Comparison of ENCODE assay signal across 16 cellular contexts in the genomic region with DNA sequence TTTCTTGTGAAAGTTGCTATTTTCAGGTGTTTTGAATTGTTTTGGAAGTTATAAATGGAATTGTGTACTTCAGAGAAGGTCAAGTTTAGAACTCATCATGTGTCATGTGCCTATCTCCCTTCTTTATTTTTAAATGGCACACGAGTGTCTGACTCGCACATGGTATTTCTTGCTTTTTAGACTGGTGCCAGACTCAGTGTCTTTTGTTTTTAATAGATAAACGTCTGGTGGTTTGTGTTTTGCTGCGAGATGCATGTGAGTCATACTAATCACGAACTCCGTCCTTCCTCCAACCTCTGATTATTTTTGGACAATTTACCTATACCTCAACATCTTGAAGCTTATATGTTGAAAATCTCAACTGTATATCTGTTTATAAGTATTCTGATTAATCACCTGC.
A peak's percentile ranks its signal among the peaks of the same experiment; 100 is the strongest.
DNase-seq lines count a peak whose midpoint lies in the region; ATAC-seq and TF ChIP-seq lines count a peak whose summit lies in the region.
"Had no signal": no experiment of that assay in that cellular context is flagged by ENCODE, and none has a peak within 500 bp of the region (broad histone marks: within the 10 kb centered on the region; RNA-seq: fewer than 3 reads in every experiment).

No MANE protein-coding gene starts in this region.

- 0 to 5% methylated on average over 6 of the region's 6 CpGs for WGBS in aorta, 2 donors

- no peaks in the 10 kb centered on the region for H3K27me3 Mint-ChIP-seq in naive thymus-derived CD8-positive, alpha-beta T cell
- H3K27me3 Mint-ChIP-seq in immature natural killer cell (ENCODE audit: low read depth in 3 of 3), result no peaks in the 10 kb centered on the region
- H3K27me3 Mint-ChIP-seq: activated T-helper 17 cell treated with anti-CD3 and anti-CD28 coated beads, Interleukin-2, amount 50 U/mL, for 72 hours had no signal

- peak; percentile 12 for DNase-seq in AG09319 (ENCODE audit: extremely low read depth, low read depth)
- peak in 46 of 76 experiments; percentile 9 to 86 (median 62) for DNase-seq in HUDEP-2 (lab: John Stamatoyannopoulos, UW; ENCODE audit: unreplicated experiment in 76 of 76)
- peak; percentile 31 for DNase-seq in brain pericyte (ENCODE audit: low read depth, low spot score)
- DNase-seq in left ventricle myocardium superior, result no peak
- no peak for DNase-seq in naive thymus-derived CD8-positive, alpha-beta T cell
- no peak for DNase-seq in immature natural killer cell
- no peak for DNase-seq in aorta
- no peak for DNase-seq in SJCRH30
- DNase-seq: H7, hippocampal formation, KBM-7, midbrain had no signal

- H3K9me3 Mint-ChIP-seq in naive thymus-derived CD8-positive, alpha-beta T cell, result peaks cover 0 to 3% (median 0%) of the 10 kb centered on the region in 9 donors
- H3K9me3 Mint-ChIP-seq in immature natural killer cell, result no peaks in the 10 kb centered on the region
- H3K9me3 Mint-ChIP-seq: activated T-helper 17 cell treated with anti-CD3 and anti-CD28 coated beads, Interleukin-2, amount 50 U/mL, for 72 hours had no signal

- H3K36me3 ChIP-seq in aorta (ENCODE audit: control insufficient read depth in 1 of 2, insufficient read depth in 2 of 2, low read length in 1 of 2) (no peaks in the 10 kb centered on the region), SJCRH30 (no peaks in the 10 kb centered on the region)
- H3K36me3 ChIP-seq: BLaER1, thoracic aorta had no signal

- H3K4me1 Mint-ChIP-seq in naive thymus-derived CD8-positive, alpha-beta T cell, result peaks cover 0 to 9% (median 7%) of the 10 kb centered on the region in 4 donors
- peaks cover 3 to 9% of the 10 kb centered on the region in 2 donors for H3K4me1 Mint-ChIP-seq in immature natural killer cell

- H3K27me3 ChIP-seq in aorta (ENCODE audit: control insufficient read depth in 1 of 2, insufficient read depth in 2 of 2, low read length in 1 of 2) (no peaks in the 10 kb centered on the region), SJCRH30 (no peaks in the 10 kb centered on the region)
- H3K27me3 ChIP-seq: BLaER1 had no signal

- peak overlapping the region in 1 of 10 donors; percentile 51 for H3K27ac Mint-ChIP-seq in naive thymus-derived CD8-positive, alpha-beta T cell
- H3K27ac Mint-ChIP-seq in immature natural killer cell, result no peak overlapping the region
- H3K27ac Mint-ChIP-seq: activated T-helper 17 cell treated with anti-CD3 and anti-CD28 coated beads, Interleukin-2, amount 50 U/mL, for 72 hours had no signal

- TF ChIP-seq CTCF in AG09319 (IDR thresholded peaks at IDR 0.05; ENCODE audit: low read depth, low read length), result no peak

- POLR2A ChIA-PET in naive thymus-derived CD8-positive, alpha-beta T cell (lab: Charles Lee), result interaction anchor here (0.8 kb wide), 1 partner anchor 11 kb away, joined by 3 read pairs; no protein-coding TSS in a partner anchor

- no peak overlapping the region for H3K27ac ChIP-seq in aorta (ENCODE audit: low read depth in 1 of 2, low read length in 2 of 2)
- no peak overlapping the region for H3K27ac ChIP-seq in SJCRH30
- H3K27ac ChIP-seq: BLaER1, VCaP had no signal

- no peak overlapping the region for H3K4me3 ChIP-seq in aorta (ENCODE audit: low read length in 2 of 2)
- no peak overlapping the region for H3K4me3 ChIP-seq in SJCRH30
- H3K4me3 ChIP-seq: BLaER1, thoracic aorta had no signal

- ATAC-seq in left ventricle myocardium superior (peak; percentile 73), aorta (ENCODE audit: low FRiP score) (no peak)
- ATAC-seq in naive thymus-derived CD8-positive, alpha-beta T cell, result no peak
- ATAC-seq: activated T-helper 17 cell treated with anti-CD3 and anti-CD28 coated beads, Interleukin-2, amount 50 U/mL, for 72 hours had no signal

- intact Hi-C loops in left ventricle myocardium superior (cut with micrococcal nuclease) (no loop called here), aorta (cut with DNase I) (no loop called here)

- no peaks in the 10 kb centered on the region for H3K4me1 ChIP-seq in aorta (ENCODE audit: control insufficient read depth in 1 of 2, insufficient read depth in 2 of 2, low read length in 2 of 2)
- no peaks in the 10 kb centered on the region for H3K4me1 ChIP-seq in SJCRH30
- H3K4me1 ChIP-seq: BLaER1 had no signal

- H3K9me3 ChIP-seq in aorta (ENCODE audit: control insufficient read depth, low read length) (no peaks in the 10 kb centered on the region), SJCRH30 (replicated peaks) (no peaks in the 10 kb centered on the region)
- H3K9me3 ChIP-seq: BLaER1, thoracic aorta had no signal

- no peak overlapping the region for H3K4me3 Mint-ChIP-seq in naive thymus-derived CD8-positive, alpha-beta T cell
- no peak overlapping the region for H3K4me3 Mint-ChIP-seq in immature natural killer cell
- H3K4me3 Mint-ChIP-seq: activated T-helper 17 cell treated with anti-CD3 and anti-CD28 coated beads, Interleukin-2, amount 50 U/mL, for 72 hours had no signal

- peaks cover 19 to 44% (median 30%) of the 10 kb centered on the region in 3 donors for H3K36me3 Mint-ChIP-seq in naive thymus-derived CD8-positive, alpha-beta T cell
- peaks cover 10 to 17% (median 15%) of the 10 kb centered on the region in 3 donors for H3K36me3 Mint-ChIP-seq in immature natural killer cell

Comparison
In these comparisons a context has a peak if more than half of its experiments do, and no peak if none do; other contexts are left out.
1. DNase-seq: peak in AG09319 (single experiment), HUDEP-2 (46 of 76) and brain pericyte (single experiment); none in left ventricle myocardium superior (single experiment), naive thymus-derived CD8-positive, alpha-beta T cell (0 of 10), immature natural killer cell (0 of 3), aorta (0 of 2) and SJCRH30 (0 of 2).